ENCODE assay signal across 8 cellular contexts in genomic region chr10:95290446-95290800, GRCh38. TPM values are rescaled to one million over a fixed set of nuclear protein-coding genes. Genes with fewer than 3 reads are reported as not detected.
DNase-seq lines count a peak whose midpoint lies in the region; ATAC-seq lines count a peak whose summit lies in the region.

No MANE protein-coding gene starts in this region.

- H3K4me1 Mint-ChIP-seq in activated T-helper 17 cell treated with anti-CD3 and anti-CD28 coated beads, Interleukin-2, amount 50 U/mL, for 72 hours = no peaks in the 10 kb centered on the region
- H3K4me1 Mint-ChIP-seq in stimulated activated naive CD8-positive, alpha-beta T cell treated with anti-CD3 and anti-CD28 coated beads, Interleukin-15, amount 100 ng/mL, for 72 hours = peaks cover 17% of the 10 kb centered on the region

- peak overlapping the region; percentile 84 for H3K9ac ChIP-seq in iPS-15b (ENCODE audit: low read depth, low read length)

- H3K4me1 ChIP-seq in iPS-15b (ENCODE audit: control insufficient read depth, insufficient read depth, low read length) = peaks cover 30% of the 10 kb centered on the region

- H3K36me3 ChIP-seq in iPS-15b (ENCODE audit: control insufficient read depth, insufficient read depth, low read length) = peaks cover 3% of the 10 kb centered on the region

- H3K27me3 Mint-ChIP-seq in activated T-helper 17 cell treated with anti-CD3 and anti-CD28 coated beads, Interleukin-2, amount 50 U/mL, for 72 hours = peaks cover 54% of the 10 kb centered on the region
- peaks cover 88% of the 10 kb centered on the region for H3K27me3 Mint-ChIP-seq in stimulated activated naive CD8-positive, alpha-beta T cell treated with anti-CD3 and anti-CD28 coated beads, Interleukin-15, amount 100 ng/mL, for 72 hours

- no peaks in the 10 kb centered on the region for H3K9me3 Mint-ChIP-seq in activated T-helper 17 cell treated with anti-CD3 and anti-CD28 coated beads, Interleukin-2, amount 50 U/mL, for 72 hours
- H3K9me3 Mint-ChIP-seq in stimulated activated naive CD8-positive, alpha-beta T cell treated with anti-CD3 and anti-CD28 coated beads, Interleukin-15, amount 100 ng/mL, for 72 hours = no peaks in the 10 kb centered on the region

- H3K27me3 ChIP-seq in iPS-15b (ENCODE audit: control insufficient read depth, insufficient read depth, low read length) = peaks cover 18% of the 10 kb centered on the region

- peak overlapping the region; percentile 45 for H3K4me3 Mint-ChIP-seq in activated T-helper 17 cell treated with anti-CD3 and anti-CD28 coated beads, Interleukin-2, amount 50 U/mL, for 72 hours
- H3K4me3 Mint-ChIP-seq in stimulated activated naive CD8-positive, alpha-beta T cell treated with anti-CD3 and anti-CD28 coated beads, Interleukin-15, amount 100 ng/mL, for 72 hours = peak overlapping the region; percentile 71 to 80

- no peak overlapping the region for H3K27ac Mint-ChIP-seq in activated T-helper 17 cell treated with anti-CD3 and anti-CD28 coated beads, Interleukin-2, amount 50 U/mL, for 72 hours
- H3K27ac Mint-ChIP-seq in stimulated activated naive CD8-positive, alpha-beta T cell treated with anti-CD3 and anti-CD28 coated beads, Interleukin-15, amount 100 ng/mL, for 72 hours = no peak overlapping the region

- ATAC-seq in GM18909 (IDR thresholded peaks at IDR 0.05; ENCODE audit: poor library complexity, unreplicated experiment) = peak; percentile 4
- peak; percentile 4 for ATAC-seq in HG02981 (IDR thresholded peaks at IDR 0.05; ENCODE audit: unreplicated experiment)
- ATAC-seq in activated T-helper 17 cell treated with anti-CD3 and anti-CD28 coated beads, Interleukin-2, amount 50 U/mL, for 72 hours (replicated peaks) = peak; percentile 16
- ATAC-seq in stimulated activated naive CD8-positive, alpha-beta T cell treated with anti-CD3 and anti-CD28 coated beads, Interleukin-15, amount 100 ng/mL, for 72 hours = peak; percentile 14

- H3K36me3 Mint-ChIP-seq in activated T-helper 17 cell treated with anti-CD3 and anti-CD28 coated beads, Interleukin-2, amount 50 U/mL, for 72 hours (ENCODE audit: low read depth) = no peaks in the 10 kb centered on the region

- peak overlapping the region; percentile 67 for H3K4me3 ChIP-seq in iPS-15b (ENCODE audit: low read depth, low read length)

- no peak for DNase-seq in stimulated activated naive CD8-positive, alpha-beta T cell treated with anti-CD3 and anti-CD28 coated beads, Interleukin-15, amount 100 ng/mL, for 72 hours
- DNase-seq in islet precursor cell (no peak), GM19240 (ENCODE audit: insufficient read length, low spot score) (no peak), KG1 (lab: John Stamatoyannopoulos, UW) (no peak)

- H3K9me3 ChIP-seq in iPS-15b (ENCODE audit: control insufficient read depth, insufficient read depth, low read length) = no peaks in the 10 kb centered on the region

RNA-seq across cellular contexts. Expression of gene PDLIM1, which starts 0.4 kb away (rescaled TPM):
- total RNA-seq in activated T-helper 17 cell treated with anti-CD3 and anti-CD28 coated beads, Interleukin-2, amount 50 U/mL, for 72 hours = 1 to 10 TPM in 1 of 2 donors, under 1 TPM in 1; 0.42 to 3.5 TPM
